Comparison of ENCODE assay signal across 25 cellular contexts in genomic region chr1:40479156-40479555, GRCh38. TPM values are rescaled to one million over a fixed set of nuclear protein-coding genes. Genes with fewer than 3 reads are reported as not detected.
DNase-seq lines count a peak whose midpoint lies in the region; ATAC-seq, FAIRE-seq and TF ChIP-seq lines count a peak whose summit lies in the region.
"Had no signal": no experiment of that assay in that cellular context is flagged by ENCODE, and none has a peak within 500 bp of the region (broad histone marks: within the 10 kb centered on the region; RNA-seq: fewer than 3 reads in every experiment).

No MANE protein-coding gene starts in this region.

- no peak for TF ChIP-seq RAD21 in K562 (CRISPR knock-in tag; conservative IDR thresholded peaks at IDR 0.05 in 1 of 2, IDR thresholded peaks at IDR 0.05 in 1 of 2)

- CTCF ChIA-PET in K562 (lab: Yijun Ruan, JAX; ENCODE audit: low intra/inter-chr PET ratio), result no interaction called here
- CTCF ChIA-PET in Caco-2 (lab: Charles Lee), result no interaction called here

- H3K9me1 ChIP-seq in K562 (ENCODE audit: control insufficient read depth, insufficient read depth, low read length), result no peaks in the 10 kb centered on the region

- no peak overlapping the region for H2AFZ ChIP-seq in DND-41 (ENCODE audit: low read depth, low read length)
- no peak overlapping the region for H2AFZ ChIP-seq in K562 (ENCODE audit: low read depth, low read length)

- no peaks in the 10 kb centered on the region for H3K27me3 Mint-ChIP-seq in activated CD4-positive, alpha-beta T cell treated with anti-CD3 and anti-CD28 coated beads, Interleukin-2, amount 10 ng/mL, durations not matched to agents 24 days and 14 days
- H3K27me3 Mint-ChIP-seq in nephron progenitor cell (ENCODE audit: low read depth, poor library complexity) (no peaks in the 10 kb centered on the region), Caco-2 (ENCODE audit: insufficient read depth, unreplicated experiment) (no peaks in the 10 kb centered on the region)
- H3K27me3 Mint-ChIP-seq: naive B cell; progenitor cell of endocrine pancreas; stimulated activated naive B cell treated with anti-CD40 and anti-IgM and Interleukin-4, amounts not matched to agents 10 μg/mL and 1 μg/mL and 100 μg/mL, for 72 hours had no signal

- ATAC-seq in DND-41 (ENCODE audit: insufficient read depth, low read depth) (no peak), K562 (no peak), HG03108 (IDR thresholded peaks at IDR 0.05; ENCODE audit: unreplicated experiment) (no peak)
- ATAC-seq: HepG2; stimulated activated naive B cell treated with anti-CD40 and anti-IgM and Interleukin-4, amounts not matched to agents 10 μg/mL and 1 μg/mL and 100 μg/mL, for 72 hours had no signal

- DNase-seq in activated CD4-positive, alpha-beta T cell treated with anti-CD3 and anti-CD28 coated beads, Interleukin-2, amount 10 ng/mL, durations not matched to agents 24 days and 14 days, result peak; percentile 59
- no peak for DNase-seq in activated CD4-positive, alpha-beta T cell treated with anti-CD3 and anti-CD28 coated beads for 4 hours
- DNase-seq in DND-41, result no peak
- no peak for DNase-seq in K562 (ENCODE audit: extremely low read depth in 1 of 4, low spot score in 3 of 4)
- no peak for DNase-seq in nephron progenitor cell
- no peak for DNase-seq in Caco-2
- no peak for DNase-seq in D341Med (ENCODE audit: low spot score)
- DNase-seq: activated CD4-positive, CD25-positive, alpha-beta regulatory T cell treated with anti-CD3 and anti-CD28 coated beads, Interleukin-2, amount 50 U/mL, for 72 hours; activated gamma-delta T cell treated with Interleukin-2 at 50 U/mL for 16 hours; dermis blood vessel endothelial cell; mesenchymal stem cell; naive B cell; NCI-H1105 treated with DMSO at 0.1 percent for 48 hours; NCI-H226; OCI-M1; Right ventricle myocardium superior; stimulated activated naive B cell treated with anti-CD40 and anti-IgM and Interleukin-4, amounts not matched to agents 10 μg/mL and 1 μg/mL and 100 μg/mL, for 72 hours; SW 1271 had no signal

- H3K4me1 Mint-ChIP-seq in activated CD4-positive, alpha-beta T cell treated with anti-CD3 and anti-CD28 coated beads, Interleukin-2, amount 10 ng/mL, durations not matched to agents 24 days and 14 days, result peaks cover 18% of the 10 kb centered on the region
- H3K4me1 Mint-ChIP-seq in nephron progenitor cell, result peaks cover 22% of the 10 kb centered on the region
- H3K4me1 Mint-ChIP-seq in Caco-2 (ENCODE audit: low read depth, unreplicated experiment), result no peaks in the 10 kb centered on the region

- BruUV-seq in K562 (replicated peaks; lab: Mats Ljungman, UMichigan), result no TSS peak
- no TSS peak for BruUV-seq in Caco-2 (replicated peaks; lab: Mats Ljungman, UMichigan)

- H3K79me2 ChIP-seq in DND-41 (ENCODE audit: insufficient read depth, low read length) (peaks cover 14% of the 10 kb centered on the region), K562 (ENCODE audit: control insufficient read depth, insufficient read depth, low read length) (peaks cover 10% of the 10 kb centered on the region; the same call in 2 of the 3 replicates)

- TF ChIP-seq POLR2A in K562 (conservative IDR thresholded peaks at IDR 0.05), result no peak

- 45% methylated on average over 4 of the region's 4 CpGs for WGBS in K562 (ENCODE audit: insufficient coverage, low coverage, missing lambda C conversion rate)

- in situ Hi-C loops in K562 (cut with MboI), result no loop called here

- H3K27me3 ChIP-seq in DND-41 (ENCODE audit: insufficient read depth, low read length, poor library complexity) (no peaks in the 10 kb centered on the region), K562 (ENCODE audit: control insufficient read depth in 2 of 2, insufficient read depth in 2 of 2, low read length in 2 of 2) (no peaks in the 10 kb centered on the region), Caco-2 (replicated peaks; ENCODE audit: control insufficient read depth, insufficient read depth, low read length) (no peaks in the 10 kb centered on the region)
- H3K27me3 ChIP-seq: cardiac muscle cell had no signal

- no peak overlapping the region for H3K27ac Mint-ChIP-seq in activated CD4-positive, alpha-beta T cell treated with anti-CD3 and anti-CD28 coated beads, Interleukin-2, amount 10 ng/mL, durations not matched to agents 24 days and 14 days
- H3K27ac Mint-ChIP-seq in nephron progenitor cell (no peak overlapping the region), Caco-2 (ENCODE audit: unreplicated experiment) (no peak overlapping the region)
- H3K27ac Mint-ChIP-seq: progenitor cell of endocrine pancreas; stimulated activated naive B cell treated with anti-CD40 and anti-IgM and Interleukin-4, amounts not matched to agents 10 μg/mL and 1 μg/mL and 100 μg/mL, for 72 hours had no signal

- H3K9me3 Mint-ChIP-seq in activated CD4-positive, alpha-beta T cell treated with anti-CD3 and anti-CD28 coated beads, Interleukin-2, amount 10 ng/mL, durations not matched to agents 24 days and 14 days, result peaks cover 24% of the 10 kb centered on the region
- H3K9me3 Mint-ChIP-seq in nephron progenitor cell (peaks cover 58% of the 10 kb centered on the region), Caco-2 (ENCODE audit: unreplicated experiment) (peaks cover 10% of the 10 kb centered on the region)

- H3K27ac ChIP-seq in DND-41 (ENCODE audit: low read length) (no peak overlapping the region), K562 (ENCODE audit: extremely low read depth, low read depth, low read length) (no peak overlapping the region)
- H3K27ac ChIP-seq: cardiac muscle cell had no signal

- H3K9me3 ChIP-seq in DND-41 (ENCODE audit: insufficient read depth, low read length, severe bottlenecking) (peaks cover 20% of the 10 kb centered on the region), K562 (replicated peaks; ENCODE audit: control insufficient read depth, insufficient read depth, low read depth, low read length) (peaks cover 11% of the 10 kb centered on the region; the same call in 1 of the 2 replicates), Caco-2 (peaks cover 8% of the 10 kb centered on the region; the same call in 1 of the 2 replicates)

- POLR2A ChIA-PET in K562 (lab: Yijun Ruan, JAX) (interaction anchor here (0.6 to 2.3 kb wide), 3 partner anchors 28 to 181 kb away, joined by 3 to 7 read pairs (median 3); partner anchors contain the start of gene ZFP69B), Caco-2 (lab: Charles Lee) (no interaction called here)

- no peak for TF ChIP-seq EP300 in K562 (IDR thresholded peaks at IDR 0.05; ENCODE audit: low read length)

- H4K20me1 ChIP-seq in DND-41 (ENCODE audit: insufficient read depth, low read length) (no peaks in the 10 kb centered on the region), K562 (replicated peaks; ENCODE audit: control insufficient read depth, insufficient read depth, low read length) (no peaks in the 10 kb centered on the region)

- no peak overlapping the region for H3K4me3 Mint-ChIP-seq in activated CD4-positive, alpha-beta T cell treated with anti-CD3 and anti-CD28 coated beads, Interleukin-2, amount 10 ng/mL, durations not matched to agents 24 days and 14 days
- peak overlapping the region; percentile 86 for H3K4me3 Mint-ChIP-seq in nephron progenitor cell
- H3K4me3 Mint-ChIP-seq in Caco-2 (ENCODE audit: unreplicated experiment), result no peak overlapping the region
- H3K4me3 Mint-ChIP-seq: stimulated activated naive B cell treated with anti-CD40 and anti-IgM and Interleukin-4, amounts not matched to agents 10 μg/mL and 1 μg/mL and 100 μg/mL, for 72 hours had no signal

- H3K36me3 Mint-ChIP-seq in activated CD4-positive, alpha-beta T cell treated with anti-CD3 and anti-CD28 coated beads, Interleukin-2, amount 10 ng/mL, durations not matched to agents 24 days and 14 days (ENCODE audit: low read depth), result peaks cover 52% of the 10 kb centered on the region
- H3K36me3 Mint-ChIP-seq in nephron progenitor cell (ENCODE audit: low read depth) (peaks cover 61% of the 10 kb centered on the region), Caco-2 (ENCODE audit: insufficient read depth, unreplicated experiment) (peaks cover 12% of the 10 kb centered on the region)

- peak; percentile 15 for FAIRE-seq in K562 (lab: Jason Lieb, UNC)
- FAIRE-seq: A204.1, G401.6, H1, HepG2 had no signal

- H3K4me3 ChIP-seq in DND-41 (ENCODE audit: low read depth in 1 of 2, low read length in 2 of 2) (peak overlapping the region in 1 of 2 experiments; percentile 31; a peak in 1 of 4 replicates), K562 (no peak overlapping the region), Caco-2 (ENCODE audit: low read depth, low read length) (no peak overlapping the region)
- H3K4me3 ChIP-seq: cardiac muscle cell had no signal

- H3K4me1 ChIP-seq in DND-41 (ENCODE audit: insufficient read depth, low read length) (peaks cover 31% of the 10 kb centered on the region), K562 (replicated peaks in 1 of 2; ENCODE audit: control insufficient read depth in 2 of 2, insufficient read depth in 2 of 2, low read length in 2 of 2) (peaks cover 10 to 11% of the 10 kb centered on the region in 2 experiments; a peak in 3 of 5 replicates), Caco-2 (no peaks in the 10 kb centered on the region)

- H3K4me2 ChIP-seq in DND-41 (ENCODE audit: insufficient read depth, low read length) (peak overlapping the region; percentile 82; the same call in 1 of the 2 replicates), K562 (ENCODE audit: insufficient read depth, low read length) (no peak overlapping the region)

- H3K36me3 ChIP-seq in DND-41 (ENCODE audit: insufficient read depth, low read length) (peaks cover 21% of the 10 kb centered on the region), K562 (ENCODE audit: control insufficient read depth, insufficient read depth, low read length) (peaks cover 7% of the 10 kb centered on the region; the same call in 2 of the 3 replicates), Caco-2 (ENCODE audit: control insufficient read depth, insufficient read depth, low read length) (no peaks in the 10 kb centered on the region)
- H3K36me3 ChIP-seq: cardiac muscle cell had no signal

- H3K9ac ChIP-seq in DND-41 (ENCODE audit: low read depth, low read length), result no peak overlapping the region
- no peak overlapping the region for H3K9ac ChIP-seq in K562 (ENCODE audit: insufficient read depth in 1 of 2, low read depth in 2 of 2, low read length in 2 of 2)

- intact Hi-C loops in activated CD4-positive, alpha-beta T cell treated with anti-CD3 and anti-CD28 coated beads, Interleukin-2, amount 10 ng/mL, durations not matched to agents 24 days and 14 days (cut with micrococcal nuclease), result no loop called here
- intact Hi-C loops in K562 (cut with micrococcal nuclease) (no loop called here), Caco-2 (cut with micrococcal nuclease; ENCODE audit: unreplicated experiment) (no loop called here)

- TF ChIP-seq CTCF in DND-41 (IDR thresholded peaks at IDR 0.05; ENCODE audit: borderline replicate concordance, extremely low read depth, low read length, poor library complexity, severe bottlenecking) (no peak), K562 (IDR thresholded peaks at IDR 0.05 in 2 of 3, conservative IDR thresholded peaks at IDR 0.05 in 1 of 3; ENCODE audit: insufficient read depth in 2 of 3, low read depth in 1 of 3, low read length in 3 of 3) (no peak), nephron progenitor cell (IDR thresholded peaks at IDR 0.05) (no peak), Caco-2 (IDR thresholded peaks at IDR 0.05; ENCODE audit: insufficient read depth in 1 of 2, low read depth in 1 of 2, low read length in 1 of 2, severe bottlenecking in 1 of 2, unreplicated experiment in 1 of 2) (no peak)

RNA-seq across cellular contexts. Expression of gene ZFP69, which starts 2.1 kb away (rescaled TPM):
- total RNA-seq in activated CD4-positive, alpha-beta T cell treated with anti-CD3 and anti-CD28 coated beads, Interleukin-2, amount 10 ng/mL, durations not matched to agents 24 days and 14 days, result 3.1 and 3.9 TPM in 2 replicates
- total RNA-seq in K562 (2011; cell fraction: chromatin; rRNA removed; ENCODE audit: low replicate concordance), result 4.0 and 10.6 TPM in 2 replicates
- 2.4 and 3.2 TPM in 2 replicates for total RNA-seq in K562 (2011; cell fraction: nucleolus; rRNA removed)
- 5.1 and 11.6 TPM in 2 replicates for total RNA-seq in K562 (2011; cell fraction: nucleoplasm; rRNA removed)
- total RNA-seq in K562 (2014; rRNA removed) (4.7 and 5.0 TPM in 2 replicates), K562 (2014; rRNA removed; fragmentation: Illumina TruSeq; extraction: Trizol) (7.0 and 8.6 TPM in 2 replicates), K562 (2015; rRNA removed; fragmentation: Illumina TruSeq; extraction: Trizol) (7.9 and 8.4 TPM in 2 replicates), K562 (2021) (4.7 and 4.8 TPM in 2 replicates), Caco-2 (2022) (2.5 and 2.6 TPM in 2 replicates)
- polyA plus RNA-seq in K562 (2011; rRNA removed) (4.8 and 5.7 TPM in 2 replicates), K562 (2014; fragmentation: Illumina TruSeq; extraction: Trizol) (6.7 and 7.0 TPM in 2 replicates), K562 (2014; fragmentation: Nextera tagmentation; extraction: Ambion mirVana) (1 to 10 TPM; 2.0 to 2.1 TPM), K562 (2014; rRNA removed) (6.7 and 7.3 TPM in 2 replicates)
- 1.6 and 2.3 TPM in 2 replicates for polyA plus RNA-seq in K562 (2011; cell fraction: cytosol; rRNA removed)
- polyA plus RNA-seq in K562 (2011; cell fraction: nucleus; rRNA removed), result 2.5 and 3.4 TPM in 2 replicates
- 4.1 and 4.2 TPM in 2 replicates for polyA plus RNA-seq in K562 (2012)
- 5.5 and 8.7 TPM in 2 replicates for polyA minus RNA-seq in K562 (2011; rRNA and poly(A)+ RNA removed)
- 1.9 and 2.3 TPM in 2 replicates for polyA minus RNA-seq in K562 (2011; cell fraction: cytosol; rRNA and poly(A)+ RNA removed)
- 1.5 and 3.6 TPM in 2 replicates for polyA minus RNA-seq in K562 (2011; cell fraction: nucleus; rRNA and poly(A)+ RNA removed)

RNA-seq across cellular contexts. Expression of gene ZFP69B, which starts 28.9 kb away (rescaled TPM):
- total RNA-seq in activated CD4-positive, alpha-beta T cell treated with anti-CD3 and anti-CD28 coated beads, Interleukin-2, amount 10 ng/mL, durations not matched to agents 24 days and 14 days, result 5.5 and 6.3 TPM in 2 replicates
- 10.7 and 26.6 TPM in 2 replicates for total RNA-seq in K562 (2011; cell fraction: chromatin; rRNA removed; ENCODE audit: low replicate concordance)
- 7.2 and 9.2 TPM in 2 replicates for total RNA-seq in K562 (2011; cell fraction: nucleolus; rRNA removed)
- 11.4 and 12.9 TPM in 2 replicates for total RNA-seq in K562 (2011; cell fraction: nucleoplasm; rRNA removed)
- 6.0 and 6.4 TPM in 2 replicates for total RNA-seq in K562 (2014; rRNA removed)
- 10.3 and 12.8 TPM in 2 replicates for total RNA-seq in K562 (2014; rRNA removed; fragmentation: Illumina TruSeq; extraction: Trizol)
- total RNA-seq in K562 (2015; rRNA removed; fragmentation: Illumina TruSeq; extraction: Trizol), result 5.5 and 5.6 TPM in 2 replicates
- total RNA-seq in K562 (2021), result 8.2 and 9.5 TPM in 2 replicates
- 7.5 and 8.4 TPM in 2 replicates for polyA plus RNA-seq in K562 (2011; rRNA removed)
- polyA plus RNA-seq in K562 (2011; cell fraction: cytosol; rRNA removed), result 1.6 and 2.9 TPM in 2 replicates
- polyA plus RNA-seq in K562 (2011; cell fraction: nucleus; rRNA removed), result 5.7 and 5.9 TPM in 2 replicates
- polyA plus RNA-seq in K562 (2012), result 4.5 and 5.3 TPM in 2 replicates
- 9.4 and 10.2 TPM in 2 replicates for polyA plus RNA-seq in K562 (2014; fragmentation: Illumina TruSeq; extraction: Trizol)
- 1 to 10 TPM; 1.6 to 2.8 TPM for polyA plus RNA-seq in K562 (2014; fragmentation: Nextera tagmentation; extraction: Ambion mirVana)
- 7.9 and 8.9 TPM in 2 replicates for polyA plus RNA-seq in K562 (2014; rRNA removed)
- 10.6 and 14.2 TPM in 2 replicates for polyA minus RNA-seq in K562 (2011; rRNA and poly(A)+ RNA removed)
- polyA minus RNA-seq in K562 (2011; cell fraction: cytosol; rRNA and poly(A)+ RNA removed), result 2.9 and 4.1 TPM in 2 replicates
- 5.3 and 9.3 TPM in 2 replicates for polyA minus RNA-seq in K562 (2011; cell fraction: nucleus; rRNA and poly(A)+ RNA removed)
- 1.2 TPM in 2 replicates for total RNA-seq in Caco-2 (2022)

RNA-seq across cellular contexts. Expression of gene EXO5, which starts 29.4 kb away (rescaled TPM):
- total RNA-seq in activated CD4-positive, alpha-beta T cell treated with anti-CD3 and anti-CD28 coated beads, Interleukin-2, amount 10 ng/mL, durations not matched to agents 24 days and 14 days, result 17.2 and 18.0 TPM in 2 replicates
- total RNA-seq in K562 (2011; cell fraction: chromatin; rRNA removed; ENCODE audit: low replicate concordance), result 6.0 and 10.3 TPM in 2 replicates
- total RNA-seq in K562 (2011; cell fraction: nucleolus; rRNA removed), result 5.3 and 5.5 TPM in 2 replicates
- 3.7 and 5.4 TPM in 2 replicates for total RNA-seq in K562 (2011; cell fraction: nucleoplasm; rRNA removed)
- 2.6 and 3.8 TPM in 2 replicates for total RNA-seq in K562 (2014; rRNA removed)
- total RNA-seq in K562 (2014; rRNA removed; fragmentation: Illumina TruSeq; extraction: Trizol), result 2.7 and 2.9 TPM in 2 replicates
- total RNA-seq in K562 (2015; rRNA removed; fragmentation: Illumina TruSeq; extraction: Trizol), result 2.3 and 2.8 TPM in 2 replicates
- 2.1 and 2.6 TPM in 2 replicates for total RNA-seq in K562 (2021)
- 2.0 and 3.3 TPM in 2 replicates for polyA plus RNA-seq in K562 (2011; rRNA removed)
- polyA plus RNA-seq in K562 (2011; cell fraction: cytosol; rRNA removed), result 1.1 and 1.8 TPM in 2 replicates
- polyA plus RNA-seq in K562 (2011; cell fraction: nucleus; rRNA removed), result 3.0 and 3.7 TPM in 2 replicates
- polyA plus RNA-seq in K562 (2012), result 3.0 and 3.7 TPM in 2 replicates
- 3.5 and 3.9 TPM in 2 replicates for polyA plus RNA-seq in K562 (2014; fragmentation: Illumina TruSeq; extraction: Trizol)
- 1 to 10 TPM; 1.1 to 1.3 TPM for polyA plus RNA-seq in K562 (2014; fragmentation: Nextera tagmentation; extraction: Ambion mirVana)
- 3.8 and 4.3 TPM in 2 replicates for polyA plus RNA-seq in K562 (2014; rRNA removed)
- 4.3 and 4.4 TPM in 2 replicates for polyA minus RNA-seq in K562 (2011; rRNA and poly(A)+ RNA removed)
- 1.6 and 3.5 TPM in 2 replicates for polyA minus RNA-seq in K562 (2011; cell fraction: cytosol; rRNA and poly(A)+ RNA removed)
- polyA minus RNA-seq in K562 (2011; cell fraction: nucleus; rRNA and poly(A)+ RNA removed), result 2.3 and 4.3 TPM in 2 replicates
- 6.4 and 9.1 TPM in 2 replicates for total RNA-seq in Caco-2 (2022)

RNA-seq across cellular contexts. Expression of gene ZNF684, which starts 52.3 kb away (rescaled TPM):
- 4.7 and 4.9 TPM in 2 replicates for total RNA-seq in activated CD4-positive, alpha-beta T cell treated with anti-CD3 and anti-CD28 coated beads, Interleukin-2, amount 10 ng/mL, durations not matched to agents 24 days and 14 days
- total RNA-seq in K562 (2011; cell fraction: chromatin; rRNA removed; ENCODE audit: low replicate concordance), result 8.1 and 18.7 TPM in 2 replicates
- 5.8 and 6.6 TPM in 2 replicates for total RNA-seq in K562 (2011; cell fraction: nucleolus; rRNA removed)
- total RNA-seq in K562 (2011; cell fraction: nucleoplasm; rRNA removed), result 6.8 and 11.0 TPM in 2 replicates
- total RNA-seq in K562 (2014; rRNA removed), result 4.6 and 5.4 TPM in 2 replicates
- 6.7 and 7.8 TPM in 2 replicates for total RNA-seq in K562 (2014; rRNA removed; fragmentation: Illumina TruSeq; extraction: Trizol)
- 7.1 and 8.8 TPM in 2 replicates for total RNA-seq in K562 (2015; rRNA removed; fragmentation: Illumina TruSeq; extraction: Trizol)
- total RNA-seq in K562 (2021), result 4.3 and 4.8 TPM in 2 replicates
- 5.2 and 5.5 TPM in 2 replicates for polyA plus RNA-seq in K562 (2011; rRNA removed)
- polyA plus RNA-seq in K562 (2011; cell fraction: cytosol; rRNA removed), result 1.4 and 2.2 TPM in 2 replicates
- polyA plus RNA-seq in K562 (2011; cell fraction: nucleus; rRNA removed), result 5.3 and 8.2 TPM in 2 replicates
- 4.3 and 4.7 TPM in 2 replicates for polyA plus RNA-seq in K562 (2012)
- polyA plus RNA-seq in K562 (2014; fragmentation: Illumina TruSeq; extraction: Trizol), result 5.3 and 6.0 TPM in 2 replicates
- polyA plus RNA-seq in K562 (2014; fragmentation: Nextera tagmentation; extraction: Ambion mirVana), result 1 to 10 TPM; 5.3 to 6.1 TPM
- polyA plus RNA-seq in K562 (2014; rRNA removed), result 5.1 and 5.3 TPM in 2 replicates
- 8.0 and 8.5 TPM in 2 replicates for polyA minus RNA-seq in K562 (2011; rRNA and poly(A)+ RNA removed)
- polyA minus RNA-seq in K562 (2011; cell fraction: cytosol; rRNA and poly(A)+ RNA removed), result 2.0 and 2.4 TPM in 2 replicates
- polyA minus RNA-seq in K562 (2011; cell fraction: nucleus; rRNA and poly(A)+ RNA removed), result 1.9 and 6.1 TPM in 2 replicates
- total RNA-seq in Caco-2 (2022), result 2.6 and 3.2 TPM in 2 replicates
